ENCODE assay signal across 1 cellular context in the genomic region with DNA sequence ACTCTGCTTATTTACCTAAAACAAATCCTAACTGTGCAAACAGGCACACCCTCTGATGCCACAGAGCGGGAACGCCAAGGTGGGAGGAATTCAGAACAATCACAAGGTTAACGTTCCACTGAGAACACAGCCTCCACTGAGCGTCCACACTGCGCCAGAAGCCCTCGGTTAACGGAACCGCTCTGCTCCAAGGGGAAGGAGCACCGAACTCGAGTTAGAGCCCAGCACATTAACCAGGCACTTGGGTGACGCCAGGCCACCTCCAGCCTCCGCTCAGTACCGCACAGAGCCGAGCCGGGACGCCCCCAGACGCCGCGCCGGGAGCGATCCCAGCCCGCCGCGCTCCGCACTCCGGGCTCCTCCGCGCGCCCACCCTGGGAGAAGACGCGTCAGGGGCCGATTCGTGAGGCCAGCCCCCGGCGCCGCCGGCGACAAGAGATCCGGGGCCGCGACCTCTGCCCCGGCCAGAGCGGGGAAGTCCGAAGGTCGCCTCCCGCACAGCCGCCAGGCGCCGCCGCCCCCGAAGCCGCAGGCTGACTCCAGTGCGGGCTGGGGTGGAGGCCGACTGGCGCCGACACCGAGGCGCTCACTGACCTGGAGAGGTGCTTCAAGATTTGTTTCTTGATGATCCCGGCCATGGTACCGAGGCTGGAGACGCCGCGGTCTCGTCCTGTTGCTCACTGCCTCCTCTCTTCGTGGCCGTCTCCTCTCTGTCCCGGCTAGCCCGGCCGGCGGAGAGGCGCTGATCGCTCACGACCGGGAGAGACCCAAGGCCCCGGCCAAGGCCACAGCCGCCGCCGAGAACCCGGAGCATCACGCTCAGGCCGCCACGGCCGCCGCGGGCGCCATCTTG.
TF ChIP-seq lines count a peak whose summit lies in the region.

No MANE protein-coding gene starts in this region.

TF ChIP-seq in HepG2, 621 proteins besides CTCF, POLR2A, EP300 and RAD21 (continued from another document and continues in another):
- TF ChIP-seq, protein P1, sequence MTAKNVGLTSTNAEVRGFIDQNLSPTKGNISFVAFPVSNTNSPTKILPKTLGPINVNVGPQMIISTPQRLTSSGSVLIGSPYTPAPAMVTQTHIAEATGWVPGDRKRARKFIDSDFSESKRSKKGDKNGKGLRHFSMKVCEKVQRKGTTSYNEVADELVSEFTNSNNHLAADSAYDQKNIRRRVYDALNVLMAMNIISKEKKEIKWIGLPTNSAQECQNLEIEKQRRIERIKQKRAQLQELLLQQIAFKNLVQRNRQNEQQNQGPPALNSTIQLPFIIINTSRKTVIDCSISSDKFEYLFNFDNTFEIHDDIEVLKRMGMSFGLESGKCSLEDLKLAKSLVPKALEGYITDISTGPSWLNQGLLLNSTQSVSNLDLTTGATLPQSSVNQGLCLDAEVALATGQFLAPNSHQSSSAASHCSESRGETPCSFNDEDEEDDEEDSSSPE (CRISPR knock-in tag; IDR thresholded peaks at IDR 0.05) = peak; percentile 79
- TF ChIP-seq, protein P2, sequence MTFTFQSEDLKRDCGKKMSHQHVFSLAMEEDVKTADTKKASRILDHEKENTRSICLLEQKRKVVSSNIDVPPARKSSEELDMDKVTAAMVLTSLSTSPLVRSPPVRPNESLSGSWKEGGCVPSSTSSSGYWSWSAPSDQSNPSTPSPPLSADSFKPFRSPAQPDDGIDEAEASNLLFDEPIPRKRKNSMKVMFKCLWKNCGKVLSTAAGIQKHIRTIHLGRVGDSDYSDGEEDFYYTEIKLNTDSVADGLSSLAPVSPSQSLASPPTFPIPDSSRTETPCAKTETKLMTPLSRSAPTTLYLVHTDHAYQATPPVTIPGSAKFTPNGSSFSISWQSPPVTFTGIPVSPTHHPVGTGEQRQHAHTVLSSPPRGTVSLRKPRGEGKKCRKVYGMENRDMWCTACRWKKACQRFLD (CRISPR knock-in tag; IDR thresholded peaks at IDR 0.05; ENCODE audit: borderline replicate concordance) = 0 out of 2 replicates have a peak, but pooled peaks have one; percentile 44
- TF ChIP-seq KDM6A (CRISPR knock-in tag; IDR thresholded peaks at IDR 0.05; ENCODE audit: low read depth) = no peak
- peak; percentile 39; the same call in 1 of the 2 replicates for TF ChIP-seq ARNTL (CRISPR knock-in tag; IDR thresholded peaks at IDR 0.05)
- TF ChIP-seq ZC3H4 (CRISPR knock-in tag; IDR thresholded peaks at IDR 0.05; ENCODE audit: borderline replicate concordance) = no peak
- TF ChIP-seq, protein P3, sequence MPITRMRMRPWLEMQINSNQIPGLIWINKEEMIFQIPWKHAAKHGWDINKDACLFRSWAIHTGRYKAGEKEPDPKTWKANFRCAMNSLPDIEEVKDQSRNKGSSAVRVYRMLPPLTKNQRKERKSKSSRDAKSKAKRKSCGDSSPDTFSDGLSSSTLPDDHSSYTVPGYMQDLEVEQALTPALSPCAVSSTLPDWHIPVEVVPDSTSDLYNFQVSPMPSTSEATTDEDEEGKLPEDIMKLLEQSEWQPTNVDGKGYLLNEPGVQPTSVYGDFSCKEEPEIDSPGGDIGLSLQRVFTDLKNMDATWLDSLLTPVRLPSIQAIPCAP (CRISPR knock-in tag; IDR thresholded peaks at IDR 0.05; ENCODE audit: low read depth) = no peak
- TF ChIP-seq, protein P4, sequence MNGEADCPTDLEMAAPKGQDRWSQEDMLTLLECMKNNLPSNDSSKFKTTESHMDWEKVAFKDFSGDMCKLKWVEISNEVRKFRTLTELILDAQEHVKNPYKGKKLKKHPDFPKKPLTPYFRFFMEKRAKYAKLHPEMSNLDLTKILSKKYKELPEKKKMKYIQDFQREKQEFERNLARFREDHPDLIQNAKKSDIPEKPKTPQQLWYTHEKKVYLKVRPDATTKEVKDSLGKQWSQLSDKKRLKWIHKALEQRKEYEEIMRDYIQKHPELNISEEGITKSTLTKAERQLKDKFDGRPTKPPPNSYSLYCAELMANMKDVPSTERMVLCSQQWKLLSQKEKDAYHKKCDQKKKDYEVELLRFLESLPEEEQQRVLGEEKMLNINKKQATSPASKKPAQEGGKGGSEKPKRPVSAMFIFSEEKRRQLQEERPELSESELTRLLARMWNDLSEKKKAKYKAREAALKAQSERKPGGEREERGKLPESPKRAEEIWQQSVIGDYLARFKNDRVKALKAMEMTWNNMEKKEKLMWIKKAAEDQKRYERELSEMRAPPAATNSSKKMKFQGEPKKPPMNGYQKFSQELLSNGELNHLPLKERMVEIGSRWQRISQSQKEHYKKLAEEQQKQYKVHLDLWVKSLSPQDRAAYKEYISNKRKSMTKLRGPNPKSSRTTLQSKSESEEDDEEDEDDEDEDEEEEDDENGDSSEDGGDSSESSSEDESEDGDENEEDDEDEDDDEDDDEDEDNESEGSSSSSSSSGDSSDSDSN (CRISPR knock-in tag; IDR thresholded peaks at IDR 0.05) = peak; percentile 90
- no peak for TF ChIP-seq ZHX2 (IDR thresholded peaks at IDR 0.05; ENCODE audit: low read depth)
- TF ChIP-seq ZHX2 (CRISPR knock-in tag; IDR thresholded peaks at IDR 0.05; ENCODE audit: borderline replicate concordance) = no peak
- TF ChIP-seq KAT7 (CRISPR knock-in tag; IDR thresholded peaks at IDR 0.05; ENCODE audit: borderline replicate concordance) = peak; percentile 51; the same call in 1 of the 2 replicates
- peak; percentile 58 for TF ChIP-seq SAP130 (CRISPR knock-in tag; IDR thresholded peaks at IDR 0.05; ENCODE audit: low read depth)
- TF ChIP-seq ZBTB8A (CRISPR knock-in tag; IDR thresholded peaks at IDR 0.05; ENCODE audit: borderline replicate concordance, low read depth) = no peak
- 0 out of 2 replicates have a peak, but pooled peaks have one; percentile 57 for TF ChIP-seq ZNF263 (CRISPR knock-in tag; IDR thresholded peaks at IDR 0.05)
- TF ChIP-seq TFDP1 (CRISPR knock-in tag; IDR thresholded peaks at IDR 0.05; ENCODE audit: borderline replicate concordance) = peak; percentile 67; the same call in 1 of the 2 replicates
- no peak for TF ChIP-seq BHLHE40 (IDR thresholded peaks at IDR 0.05; ENCODE audit: low read length)
- TF ChIP-seq ATRX (CRISPR knock-in tag; IDR thresholded peaks at IDR 0.05; ENCODE audit: borderline replicate concordance) = no peak
- peak; percentile 79 for TF ChIP-seq CCDC6 (CRISPR knock-in tag; IDR thresholded peaks at IDR 0.05)
- no peak for TF ChIP-seq MBNL3 (CRISPR knock-in tag; conservative IDR thresholded peaks at IDR 0.05)
- TF ChIP-seq ZNF577 (CRISPR knock-in tag; IDR thresholded peaks at IDR 0.05; ENCODE audit: borderline replicate concordance, low read depth) = no peak
- TF ChIP-seq FOXP4 (CRISPR knock-in tag; IDR thresholded peaks at IDR 0.05) = peak; percentile 56; the same call in 1 of the 2 replicates
- TF ChIP-seq HCFC1 (IDR thresholded peaks at IDR 0.05; ENCODE audit: low read depth, low read length) = no peak
- 0 out of 2 replicates have a peak, but pooled peaks have one; percentile 53 for TF ChIP-seq ZNF772 (CRISPR knock-in tag; IDR thresholded peaks at IDR 0.05)
- TF ChIP-seq, protein P5, sequence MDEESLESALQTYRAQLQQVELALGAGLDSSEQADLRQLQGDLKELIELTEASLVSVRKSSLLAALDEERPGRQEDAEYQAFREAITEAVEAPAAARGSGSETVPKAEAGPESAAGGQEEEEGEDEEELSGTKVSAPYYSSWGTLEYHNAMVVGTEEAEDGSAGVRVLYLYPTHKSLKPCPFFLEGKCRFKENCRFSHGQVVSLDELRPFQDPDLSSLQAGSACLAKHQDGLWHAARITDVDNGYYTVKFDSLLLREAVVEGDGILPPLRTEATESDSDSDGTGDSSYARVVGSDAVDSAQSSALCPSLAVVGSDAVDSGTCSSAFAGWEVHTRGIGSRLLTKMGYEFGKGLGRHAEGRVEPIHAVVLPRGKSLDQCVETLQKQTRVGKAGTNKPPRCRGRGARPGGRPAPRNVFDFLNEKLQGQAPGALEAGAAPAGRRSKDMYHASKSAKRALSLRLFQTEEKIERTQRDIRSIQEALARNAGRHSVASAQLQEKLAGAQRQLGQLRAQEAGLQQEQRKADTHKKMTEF (CRISPR knock-in tag; IDR thresholded peaks at IDR 0.05) = peak; percentile 77
- no peak for TF ChIP-seq ZNF619 (CRISPR knock-in tag; IDR thresholded peaks at IDR 0.05)
- TF ChIP-seq, protein P6, sequence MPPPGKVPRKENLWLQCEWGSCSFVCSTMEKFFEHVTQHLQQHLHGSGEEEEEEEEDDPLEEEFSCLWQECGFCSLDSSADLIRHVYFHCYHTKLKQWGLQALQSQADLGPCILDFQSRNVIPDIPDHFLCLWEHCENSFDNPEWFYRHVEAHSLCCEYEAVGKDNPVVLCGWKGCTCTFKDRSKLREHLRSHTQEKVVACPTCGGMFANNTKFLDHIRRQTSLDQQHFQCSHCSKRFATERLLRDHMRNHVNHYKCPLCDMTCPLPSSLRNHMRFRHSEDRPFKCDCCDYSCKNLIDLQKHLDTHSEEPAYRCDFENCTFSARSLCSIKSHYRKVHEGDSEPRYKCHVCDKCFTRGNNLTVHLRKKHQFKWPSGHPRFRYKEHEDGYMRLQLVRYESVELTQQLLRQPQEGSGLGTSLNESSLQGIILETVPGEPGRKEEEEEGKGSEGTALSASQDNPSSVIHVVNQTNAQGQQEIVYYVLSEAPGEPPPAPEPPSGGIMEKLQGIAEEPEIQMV (CRISPR knock-in tag; IDR thresholded peaks at IDR 0.05; ENCODE audit: low read depth) = no peak
- TF ChIP-seq ARID3A (IDR thresholded peaks at IDR 0.05; ENCODE audit: low read depth, low read length) = no peak
- no peak for TF ChIP-seq ZNF562 (CRISPR knock-in tag; IDR thresholded peaks at IDR 0.05; ENCODE audit: borderline replicate concordance)
